Comparison of ENCODE assay signal across 20 cellular contexts in genomic region chr2:178455947-178456346, GRCh38. TPM values are rescaled to one million over a fixed set of nuclear protein-coding genes. Genes with fewer than 3 reads are reported as not detected.
A peak's percentile ranks its signal among the peaks of the same experiment; 100 is the strongest.
DNase-seq lines count a peak whose midpoint lies in the region; ATAC-seq and TF ChIP-seq lines count a peak whose summit lies in the region.
"Had no signal": no experiment of that assay in that cellular context is flagged by ENCODE, and none has a peak within 500 bp of the region (broad histone marks: within the 10 kb centered on the region; RNA-seq: fewer than 3 reads in every experiment).

No MANE protein-coding gene starts in this region.

- H3K9me3 ChIP-seq in SJCRH30 (replicated peaks) (no peaks in the 10 kb centered on the region), osteoblast (ENCODE audit: low read depth, low read length) (no peaks in the 10 kb centered on the region)
- H3K9me3 ChIP-seq: BLaER1 treated with 17β-estradiol and CSF1 and Interleukin-3, amounts not matched to agents 10 nM and 100 nM had no signal

- no peaks in the 10 kb centered on the region for H3K79me2 ChIP-seq in osteoblast (ENCODE audit: insufficient read depth, low read length)

- TF ChIP-seq CTCF in osteoblast (IDR thresholded peaks at IDR 0.05; ENCODE audit: extremely low read depth, low read depth, low read length): no peak

- H2AFZ ChIP-seq in osteoblast (ENCODE audit: low read length): no peak overlapping the region

- H3K4me3 ChIP-seq in SJCRH30: no peak overlapping the region
- H3K4me3 ChIP-seq in osteoblast (ENCODE audit: insufficient read depth, low read length): no peak overlapping the region
- H3K4me3 ChIP-seq: BLaER1 treated with 17β-estradiol and CSF1 and Interleukin-3, amounts not matched to agents 10 nM and 100 nM; GM12878 had no signal

- H3K36me3 ChIP-seq in SJCRH30 (no peaks in the 10 kb centered on the region), osteoblast (ENCODE audit: insufficient read depth, low read length) (no peaks in the 10 kb centered on the region)
- H3K36me3 ChIP-seq: BLaER1 treated with 17β-estradiol and CSF1 and Interleukin-3, amounts not matched to agents 10 nM and 100 nM had no signal

- no peak for ATAC-seq in HG02642 (IDR thresholded peaks at IDR 0.05; ENCODE audit: poor library complexity, unreplicated experiment)
- ATAC-seq: GM12878, Right ventricle myocardium inferior had no signal

- DNase-seq in COLO829 (ENCODE audit: low spot score) (peak; percentile 67), SJCRH30 (peak in 1 of 2 experiments; percentile 30), fibroblast of peridontal ligament (ENCODE audit: extremely low read depth) (peak; percentile 58), osteoblast (ENCODE audit: insufficient read length, low spot score, missing footprints) (peak; percentile 64), T-helper 1 cell (no peak)
- DNase-seq in activated naive CD4-positive, alpha-beta T cell (lab: John Stamatoyannopoulos, UW): no peak
- DNase-seq: 8988T; CD4-positive, alpha-beta memory T cell; DND-41; KG1; NCI-H1694; NCI-H2081; NCI-H2171 treated with DMSO at 0.1 percent for 48 hours; NCI-H524 treated with DMSO at 0.1 percent for 48 hours; NCI-H82; OCI-M1 had no signal

- no peak overlapping the region for H3K4me2 ChIP-seq in osteoblast (ENCODE audit: insufficient read depth, low read length)
- H3K4me2 ChIP-seq: BLaER1 treated with 17β-estradiol and CSF1 and Interleukin-3, amounts not matched to agents 10 nM and 100 nM had no signal

- H3K27ac ChIP-seq in SJCRH30 (peak overlapping the region; percentile 35), osteoblast (ENCODE audit: low read depth, low read length) (peak overlapping the region; percentile 25)
- H3K27ac ChIP-seq: BLaER1 treated with 17β-estradiol and CSF1 and Interleukin-3, amounts not matched to agents 10 nM and 100 nM had no signal

- no peaks in the 10 kb centered on the region for H4K20me1 ChIP-seq in osteoblast (ENCODE audit: insufficient read depth, low read length)
- H4K20me1 ChIP-seq: BLaER1 treated with 17β-estradiol and CSF1 and Interleukin-3, amounts not matched to agents 10 nM and 100 nM had no signal

- H3K4me1 ChIP-seq in SJCRH30 (no peaks in the 10 kb centered on the region), osteoblast (ENCODE audit: insufficient read depth, low read length) (peaks cover 8% of the 10 kb centered on the region)

- H3K27me3 ChIP-seq in SJCRH30: no peaks in the 10 kb centered on the region
- H3K27me3 ChIP-seq in osteoblast (ENCODE audit: insufficient read depth, low read length): no peaks in the 10 kb centered on the region
- H3K27me3 ChIP-seq: BLaER1 treated with 17β-estradiol and CSF1 and Interleukin-3, amounts not matched to agents 10 nM and 100 nM had no signal

RNA-seq across cellular contexts. Expression of gene PJVK, which starts 4.8 kb away (rescaled TPM):
- total RNA-seq in SJCRH30 (2014; rRNA removed; shearing (Covaris generic)): 1.3 TPM in 2 replicates
- total RNA-seq in osteoblast: 2.1 and 2.5 TPM in 2 replicates

RNA-seq across cellular contexts. Expression of gene PRKRA, which starts 5.0 kb away (rescaled TPM):
- total RNA-seq in SJCRH30 (2014; rRNA removed; shearing (Covaris generic)): 95.9 and 112 TPM in 2 replicates
- total RNA-seq in osteoblast: 56.1 and 64.5 TPM in 2 replicates

RNA-seq across cellular contexts. Expression of gene FKBP7, which starts 22.5 kb away (rescaled TPM):
- total RNA-seq in SJCRH30 (2014; rRNA removed; shearing (Covaris generic)): 42.6 and 48.4 TPM in 2 replicates
- total RNA-seq in osteoblast: 37.6 and 42.1 TPM in 2 replicates

RNA-seq across cellular contexts. Expression of gene PLEKHA3, which starts 24.3 kb away (rescaled TPM):
- total RNA-seq in SJCRH30 (2014; rRNA removed; shearing (Covaris generic)): 12.3 and 15.1 TPM in 2 replicates
- 7.1 and 8.7 TPM in 2 replicates for total RNA-seq in osteoblast

Comparison
In these comparisons a context has a peak if more than half of its experiments do, and no peak if none do; other contexts are left out.
1. DNase-seq: peak in COLO829 (single experiment), fibroblast of peridontal ligament (single experiment) and osteoblast (single experiment); none in T-helper 1 cell (0 of 5) and activated naive CD4-positive, alpha-beta T cell (0 of 4).